Comparison of ENCODE assay signal across 1 cellular context in the genomic region with DNA sequence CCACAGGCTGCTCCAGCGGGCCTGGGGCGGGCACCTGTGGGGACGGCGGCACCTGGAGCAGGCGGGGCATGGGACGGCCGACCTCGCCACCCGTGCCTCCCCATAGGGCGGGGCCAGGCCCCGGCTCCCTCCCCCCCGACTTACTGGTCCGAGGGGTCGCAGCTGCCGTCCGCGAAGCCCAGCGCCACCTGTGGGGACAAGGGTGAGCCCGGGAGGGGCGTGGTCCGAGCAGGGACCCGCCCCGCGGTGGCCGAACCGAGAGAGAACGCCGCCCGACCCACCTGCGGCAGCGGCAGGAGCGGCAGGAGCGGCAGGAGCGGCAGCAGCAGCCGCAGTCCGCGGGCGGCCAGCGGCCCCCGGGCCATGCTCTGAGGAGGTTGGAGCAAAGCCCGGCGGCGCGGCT.
TF ChIP-seq lines count a peak whose summit lies in the region.

A gene (minus strand): TSS at position 379 of the 403 bp plus-strand sequence. CDS start 14 bp downstream, at position 365.

TF ChIP-seq in K562, 482 proteins besides CTCF, POLR2A, EP300 and RAD21 (continued from another document and continues in another):
- TF ChIP-seq, protein P1, sequence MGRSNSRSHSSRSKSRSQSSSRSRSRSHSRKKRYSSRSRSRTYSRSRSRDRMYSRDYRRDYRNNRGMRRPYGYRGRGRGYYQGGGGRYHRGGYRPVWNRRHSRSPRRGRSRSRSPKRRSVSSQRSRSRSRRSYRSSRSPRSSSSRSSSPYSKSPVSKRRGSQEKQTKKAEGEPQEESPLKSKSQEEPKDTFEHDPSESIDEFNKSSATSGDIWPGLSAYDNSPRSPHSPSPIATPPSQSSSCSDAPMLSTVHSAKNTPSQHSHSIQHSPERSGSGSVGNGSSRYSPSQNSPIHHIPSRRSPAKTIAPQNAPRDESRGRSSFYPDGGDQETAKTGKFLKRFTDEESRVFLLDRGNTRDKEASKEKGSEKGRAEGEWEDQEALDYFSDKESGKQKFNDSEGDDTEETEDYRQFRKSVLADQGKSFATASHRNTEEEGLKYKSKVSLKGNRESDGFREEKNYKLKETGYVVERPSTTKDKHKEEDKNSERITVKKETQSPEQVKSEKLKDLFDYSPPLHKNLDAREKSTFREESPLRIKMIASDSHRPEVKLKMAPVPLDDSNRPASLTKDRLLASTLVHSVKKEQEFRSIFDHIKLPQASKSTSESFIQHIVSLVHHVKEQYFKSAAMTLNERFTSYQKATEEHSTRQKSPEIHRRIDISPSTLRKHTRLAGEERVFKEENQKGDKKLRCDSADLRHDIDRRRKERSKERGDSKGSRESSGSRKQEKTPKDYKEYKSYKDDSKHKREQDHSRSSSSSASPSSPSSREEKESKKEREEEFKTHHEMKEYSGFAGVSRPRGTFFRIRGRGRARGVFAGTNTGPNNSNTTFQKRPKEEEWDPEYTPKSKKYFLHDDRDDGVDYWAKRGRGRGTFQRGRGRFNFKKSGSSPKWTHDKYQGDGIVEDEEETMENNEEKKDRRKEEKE (IDR thresholded peaks at IDR 0.05; ENCODE audit: borderline replicate concordance in 1 of 2, control insufficient read depth in 1 of 2, low read depth in 2 of 2, low read length in 1 of 2): no peak
- TF ChIP-seq, protein P2, sequence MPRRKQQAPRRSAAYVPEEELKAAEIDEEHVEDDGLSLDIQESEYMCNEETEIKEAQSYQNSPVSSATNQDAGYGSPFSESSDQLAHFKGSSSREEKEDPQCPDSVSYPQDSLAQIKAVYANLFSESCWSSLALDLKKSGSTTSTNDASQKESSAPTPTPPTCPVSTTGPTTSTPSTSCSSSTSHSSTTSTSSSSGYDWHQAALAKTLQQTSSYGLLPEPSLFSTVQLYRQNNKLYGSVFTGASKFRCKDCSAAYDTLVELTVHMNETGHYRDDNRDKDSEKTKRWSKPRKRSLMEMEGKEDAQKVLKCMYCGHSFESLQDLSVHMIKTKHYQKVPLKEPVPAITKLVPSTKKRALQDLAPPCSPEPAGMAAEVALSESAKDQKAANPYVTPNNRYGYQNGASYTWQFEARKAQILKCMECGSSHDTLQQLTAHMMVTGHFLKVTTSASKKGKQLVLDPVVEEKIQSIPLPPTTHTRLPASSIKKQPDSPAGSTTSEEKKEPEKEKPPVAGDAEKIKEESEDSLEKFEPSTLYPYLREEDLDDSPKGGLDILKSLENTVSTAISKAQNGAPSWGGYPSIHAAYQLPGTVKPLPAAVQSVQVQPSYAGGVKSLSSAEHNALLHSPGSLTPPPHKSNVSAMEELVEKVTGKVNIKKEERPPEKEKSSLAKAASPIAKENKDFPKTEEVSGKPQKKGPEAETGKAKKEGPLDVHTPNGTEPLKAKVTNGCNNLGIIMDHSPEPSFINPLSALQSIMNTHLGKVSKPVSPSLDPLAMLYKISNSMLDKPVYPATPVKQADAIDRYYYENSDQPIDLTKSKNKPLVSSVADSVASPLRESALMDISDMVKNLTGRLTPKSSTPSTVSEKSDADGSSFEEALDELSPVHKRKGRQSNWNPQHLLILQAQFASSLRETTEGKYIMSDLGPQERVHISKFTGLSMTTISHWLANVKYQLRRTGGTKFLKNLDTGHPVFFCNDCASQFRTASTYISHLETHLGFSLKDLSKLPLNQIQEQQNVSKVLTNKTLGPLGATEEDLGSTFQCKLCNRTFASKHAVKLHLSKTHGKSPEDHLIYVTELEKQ (CRISPR knock-in tag; IDR thresholded peaks at IDR 0.05): no peak
- TF ChIP-seq NFYB (IDR thresholded peaks at IDR 0.05; ENCODE audit: extremely low read depth, insufficient read length) (no peak), ETV1 (tag; conservative IDR thresholded peaks at IDR 0.05; ENCODE audit: low read depth) (no peak), NCOR1 (IDR thresholded peaks at IDR 0.05) (no peak), PTBP1 (IDR thresholded peaks at IDR 0.05; ENCODE audit: low read depth, low read length) (no peak), HSF4 (CRISPR knock-in tag; IDR thresholded peaks at IDR 0.05; ENCODE audit: borderline replicate concordance) (no peak), NFXL1 (CRISPR knock-in tag; IDR thresholded peaks at IDR 0.05) (no peak), MAFG (tag; conservative IDR thresholded peaks at IDR 0.05) (no peak), ZNF3 (CRISPR knock-in tag; IDR thresholded peaks at IDR 0.05) (no peak), MBD2 (IDR thresholded peaks at IDR 0.05; ENCODE audit: borderline replicate concordance, low read depth) (no peak), ZNF707 (CRISPR knock-in tag; conservative IDR thresholded peaks at IDR 0.05) (no peak), IFI16 (CRISPR knock-in tag; IDR thresholded peaks at IDR 0.05) (no peak), STAG1 (CRISPR knock-in tag; IDR thresholded peaks at IDR 0.05; ENCODE audit: borderline replicate concordance) (no peak), BCL6 (CRISPR knock-in tag; IDR thresholded peaks at IDR 0.05) (no peak), NCOA2 (IDR thresholded peaks at IDR 0.05; ENCODE audit: partially characterized antibody in 2 of 2) (no peak), DACH1 (IDR thresholded peaks at IDR 0.05; ENCODE audit: partially characterized antibody) (no peak), MXI1 (IDR thresholded peaks at IDR 0.05; ENCODE audit: low read depth, low read length) (no peak), NFIC (IDR thresholded peaks at IDR 0.05) (peak; percentile 47), BDP1 (IDR thresholded peaks at IDR 0.05; ENCODE audit: insufficient read depth, insufficient read length) (no peak), RAD51 (IDR thresholded peaks at IDR 0.05; ENCODE audit: borderline replicate concordance, low read depth) (no peak), GATAD2B (IDR thresholded peaks at IDR 0.05; ENCODE audit: borderline replicate concordance) (no peak), CCAR2 (IDR thresholded peaks at IDR 0.05; ENCODE audit: low read depth, low read length) (no peak), HDAC8 (tag; IDR thresholded peaks at IDR 0.05) (0 out of 2 replicates have a peak, but pooled peaks have one; percentile 58), RFX1 (IDR thresholded peaks at IDR 0.05) (no peak), ZNF12 (CRISPR knock-in tag; IDR thresholded peaks at IDR 0.05) (peak; percentile 77; the same call in 1 of the 2 replicates), FIP1L1 (IDR thresholded peaks at IDR 0.05; ENCODE audit: low read depth, low read length, poor library complexity, severe bottlenecking) (peak; percentile 19), SOX6 (IDR thresholded peaks at IDR 0.05) (peak; percentile 21; the same call in 1 of the 2 replicates), JUND (IDR thresholded peaks at IDR 0.05; ENCODE audit: borderline replicate concordance, low read depth, low read length) (no peak), JUND (tag; IDR thresholded peaks at IDR 0.05; ENCODE audit: borderline replicate concordance, low read depth, low read length) (no peak), CTBP1 (IDR thresholded peaks at IDR 0.05; ENCODE audit: borderline replicate concordance) (peak; percentile 83), ZNF780A (CRISPR knock-in tag; IDR thresholded peaks at IDR 0.05) (no peak), ILF3 (IDR thresholded peaks at IDR 0.05; ENCODE audit: borderline replicate concordance) (no peak), MAFF (IDR thresholded peaks at IDR 0.05; ENCODE audit: low read length) (no peak)
- TF ChIP-seq, protein P3, sequence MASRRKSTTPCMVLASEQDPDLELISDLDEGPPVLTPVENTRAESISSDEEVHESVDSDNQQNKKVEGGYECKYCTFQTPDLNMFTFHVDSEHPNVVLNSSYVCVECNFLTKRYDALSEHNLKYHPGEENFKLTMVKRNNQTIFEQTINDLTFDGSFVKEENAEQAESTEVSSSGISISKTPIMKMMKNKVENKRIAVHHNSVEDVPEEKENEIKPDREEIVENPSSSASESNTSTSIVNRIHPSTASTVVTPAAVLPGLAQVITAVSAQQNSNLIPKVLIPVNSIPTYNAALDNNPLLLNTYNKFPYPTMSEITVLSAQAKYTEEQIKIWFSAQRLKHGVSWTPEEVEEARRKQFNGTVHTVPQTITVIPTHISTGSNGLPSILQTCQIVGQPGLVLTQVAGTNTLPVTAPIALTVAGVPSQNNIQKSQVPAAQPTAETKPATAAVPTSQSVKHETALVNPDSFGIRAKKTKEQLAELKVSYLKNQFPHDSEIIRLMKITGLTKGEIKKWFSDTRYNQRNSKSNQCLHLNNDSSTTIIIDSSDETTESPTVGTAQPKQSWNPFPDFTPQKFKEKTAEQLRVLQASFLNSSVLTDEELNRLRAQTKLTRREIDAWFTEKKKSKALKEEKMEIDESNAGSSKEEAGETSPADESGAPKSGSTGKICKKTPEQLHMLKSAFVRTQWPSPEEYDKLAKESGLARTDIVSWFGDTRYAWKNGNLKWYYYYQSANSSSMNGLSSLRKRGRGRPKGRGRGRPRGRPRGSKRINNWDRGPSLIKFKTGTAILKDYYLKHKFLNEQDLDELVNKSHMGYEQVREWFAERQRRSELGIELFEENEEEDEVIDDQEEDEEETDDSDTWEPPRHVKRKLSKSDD (conservative IDR thresholded peaks at IDR 0.05; ENCODE audit: low read length): no peak
- TF ChIP-seq, protein P4, sequence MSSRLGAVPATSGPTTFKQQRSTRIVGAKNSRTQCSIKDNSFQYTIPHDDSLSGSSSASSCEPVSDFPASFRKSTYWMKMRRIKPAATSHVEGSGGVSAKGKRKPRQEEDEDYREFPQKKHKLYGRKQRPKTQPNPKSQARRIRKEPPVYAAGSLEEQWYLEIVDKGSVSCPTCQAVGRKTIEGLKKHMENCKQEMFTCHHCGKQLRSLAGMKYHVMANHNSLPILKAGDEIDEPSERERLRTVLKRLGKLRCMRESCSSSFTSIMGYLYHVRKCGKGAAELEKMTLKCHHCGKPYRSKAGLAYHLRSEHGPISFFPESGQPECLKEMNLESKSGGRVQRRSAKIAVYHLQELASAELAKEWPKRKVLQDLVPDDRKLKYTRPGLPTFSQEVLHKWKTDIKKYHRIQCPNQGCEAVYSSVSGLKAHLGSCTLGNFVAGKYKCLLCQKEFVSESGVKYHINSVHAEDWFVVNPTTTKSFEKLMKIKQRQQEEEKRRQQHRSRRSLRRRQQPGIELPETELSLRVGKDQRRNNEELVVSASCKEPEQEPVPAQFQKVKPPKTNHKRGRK (tag; IDR thresholded peaks at IDR 0.05): no peak
- TF ChIP-seq, protein P5, sequence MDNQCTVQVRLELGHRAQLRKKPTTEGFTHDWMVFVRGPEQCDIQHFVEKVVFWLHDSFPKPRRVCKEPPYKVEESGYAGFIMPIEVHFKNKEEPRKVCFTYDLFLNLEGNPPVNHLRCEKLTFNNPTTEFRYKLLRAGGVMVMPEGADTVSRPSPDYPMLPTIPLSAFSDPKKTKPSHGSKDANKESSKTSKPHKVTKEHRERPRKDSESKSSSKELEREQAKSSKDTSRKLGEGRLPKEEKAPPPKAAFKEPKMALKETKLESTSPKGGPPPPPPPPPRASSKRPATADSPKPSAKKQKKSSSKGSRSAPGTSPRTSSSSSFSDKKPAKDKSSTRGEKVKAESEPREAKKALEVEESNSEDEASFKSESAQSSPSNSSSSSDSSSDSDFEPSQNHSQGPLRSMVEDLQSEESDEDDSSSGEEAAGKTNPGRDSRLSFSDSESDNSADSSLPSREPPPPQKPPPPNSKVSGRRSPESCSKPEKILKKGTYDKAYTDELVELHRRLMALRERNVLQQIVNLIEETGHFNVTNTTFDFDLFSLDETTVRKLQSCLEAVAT (IDR thresholded peaks at IDR 0.05): no peak
- TF ChIP-seq, protein P6, sequence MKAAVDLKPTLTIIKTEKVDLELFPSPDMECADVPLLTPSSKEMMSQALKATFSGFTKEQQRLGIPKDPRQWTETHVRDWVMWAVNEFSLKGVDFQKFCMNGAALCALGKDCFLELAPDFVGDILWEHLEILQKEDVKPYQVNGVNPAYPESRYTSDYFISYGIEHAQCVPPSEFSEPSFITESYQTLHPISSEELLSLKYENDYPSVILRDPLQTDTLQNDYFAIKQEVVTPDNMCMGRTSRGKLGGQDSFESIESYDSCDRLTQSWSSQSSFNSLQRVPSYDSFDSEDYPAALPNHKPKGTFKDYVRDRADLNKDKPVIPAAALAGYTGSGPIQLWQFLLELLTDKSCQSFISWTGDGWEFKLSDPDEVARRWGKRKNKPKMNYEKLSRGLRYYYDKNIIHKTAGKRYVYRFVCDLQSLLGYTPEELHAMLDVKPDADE (conservative IDR thresholded peaks at IDR 0.05; ENCODE audit: control insufficient read depth, low read depth, low read length): peak; percentile 63; the same call in 1 of the 2 replicates
- TF ChIP-seq, protein P7, sequence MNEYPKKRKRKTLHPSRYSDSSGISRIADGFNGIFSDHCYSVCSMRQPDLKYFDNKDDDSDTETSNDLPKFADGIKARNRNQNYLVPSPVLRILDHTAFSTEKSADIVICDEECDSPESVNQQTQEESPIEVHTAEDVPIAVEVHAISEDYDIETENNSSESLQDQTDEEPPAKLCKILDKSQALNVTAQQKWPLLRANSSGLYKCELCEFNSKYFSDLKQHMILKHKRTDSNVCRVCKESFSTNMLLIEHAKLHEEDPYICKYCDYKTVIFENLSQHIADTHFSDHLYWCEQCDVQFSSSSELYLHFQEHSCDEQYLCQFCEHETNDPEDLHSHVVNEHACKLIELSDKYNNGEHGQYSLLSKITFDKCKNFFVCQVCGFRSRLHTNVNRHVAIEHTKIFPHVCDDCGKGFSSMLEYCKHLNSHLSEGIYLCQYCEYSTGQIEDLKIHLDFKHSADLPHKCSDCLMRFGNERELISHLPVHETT (CRISPR knock-in tag; conservative IDR thresholded peaks at IDR 0.05 in 1 of 2, IDR thresholded peaks at IDR 0.05 in 1 of 2): no peak
- TF ChIP-seq, protein P8, sequence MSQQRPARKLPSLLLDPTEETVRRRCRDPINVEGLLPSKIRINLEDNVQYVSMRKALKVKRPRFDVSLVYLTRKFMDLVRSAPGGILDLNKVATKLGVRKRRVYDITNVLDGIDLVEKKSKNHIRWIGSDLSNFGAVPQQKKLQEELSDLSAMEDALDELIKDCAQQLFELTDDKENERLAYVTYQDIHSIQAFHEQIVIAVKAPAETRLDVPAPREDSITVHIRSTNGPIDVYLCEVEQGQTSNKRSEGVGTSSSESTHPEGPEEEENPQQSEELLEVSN (IDR thresholded peaks at IDR 0.05; ENCODE audit: borderline replicate concordance in 1 of 2, extremely low read depth in 1 of 2, insufficient read depth in 1 of 2, insufficient read length in 1 of 2, low read depth in 1 of 2, low read length in 1 of 2, poor library complexity in 1 of 2, severe bottlenecking in 1 of 2): peak; percentile 39 to 56
- TF ChIP-seq, protein P9, sequence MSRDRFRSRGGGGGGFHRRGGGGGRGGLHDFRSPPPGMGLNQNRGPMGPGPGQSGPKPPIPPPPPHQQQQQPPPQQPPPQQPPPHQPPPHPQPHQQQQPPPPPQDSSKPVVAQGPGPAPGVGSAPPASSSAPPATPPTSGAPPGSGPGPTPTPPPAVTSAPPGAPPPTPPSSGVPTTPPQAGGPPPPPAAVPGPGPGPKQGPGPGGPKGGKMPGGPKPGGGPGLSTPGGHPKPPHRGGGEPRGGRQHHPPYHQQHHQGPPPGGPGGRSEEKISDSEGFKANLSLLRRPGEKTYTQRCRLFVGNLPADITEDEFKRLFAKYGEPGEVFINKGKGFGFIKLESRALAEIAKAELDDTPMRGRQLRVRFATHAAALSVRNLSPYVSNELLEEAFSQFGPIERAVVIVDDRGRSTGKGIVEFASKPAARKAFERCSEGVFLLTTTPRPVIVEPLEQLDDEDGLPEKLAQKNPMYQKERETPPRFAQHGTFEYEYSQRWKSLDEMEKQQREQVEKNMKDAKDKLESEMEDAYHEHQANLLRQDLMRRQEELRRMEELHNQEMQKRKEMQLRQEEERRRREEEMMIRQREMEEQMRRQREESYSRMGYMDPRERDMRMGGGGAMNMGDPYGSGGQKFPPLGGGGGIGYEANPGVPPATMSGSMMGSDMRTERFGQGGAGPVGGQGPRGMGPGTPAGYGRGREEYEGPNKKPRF (IDR thresholded peaks at IDR 0.05; ENCODE audit: low read depth, low read length): no peak
